Comparison of ENCODE assay signal across 8 cellular contexts in the genomic region with DNA sequence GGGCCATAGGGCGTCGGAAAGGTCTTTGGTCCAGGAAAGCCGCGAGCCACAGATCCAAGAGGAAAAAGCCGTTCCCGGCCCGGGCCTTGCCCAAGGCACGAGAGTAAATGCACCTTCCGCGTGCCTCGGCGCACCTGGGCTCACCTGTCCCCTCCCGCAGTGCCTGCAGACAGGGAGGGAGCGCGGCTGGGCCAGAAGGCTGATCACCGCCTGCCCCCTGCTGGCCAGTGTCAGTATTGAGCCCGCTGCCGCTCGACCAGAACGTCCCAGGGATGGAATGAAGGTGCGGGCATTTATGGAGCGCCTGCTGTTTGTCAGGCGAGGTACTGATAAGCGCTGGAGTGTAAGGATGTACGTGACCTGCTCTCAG. TPM values are rescaled to one million over a fixed set of nuclear protein-coding genes. Genes with fewer than 3 reads are reported as not detected.
DNase-seq lines count a peak whose midpoint lies in the region; ATAC-seq and TF ChIP-seq lines count a peak whose summit lies in the region.

No MANE protein-coding gene starts in this region.

- H3K9me3 Mint-ChIP-seq in naive B cell: no peaks in the 10 kb centered on the region
- no peaks in the 10 kb centered on the region for H3K9me3 Mint-ChIP-seq in stimulated activated effector memory CD8-positive, alpha-beta T cell treated with anti-CD3 and anti-CD28 coated beads, Interleukin-12 subunit alpha, Interleukin-12 subunit beta, amount 100 ng/mL, for 72 hours

- H3K27me3 Mint-ChIP-seq in naive B cell: peaks cover 18 to 35% (median 26%) of the 10 kb centered on the region in 3 donors

- CTCF ChIA-PET in Panc1 (lab: Charles Lee): interaction anchor here (0.6 to 3.5 kb wide), 9 partner anchors 46 to 388 kb away, joined by 3 to 40 read pairs (median 4); no protein-coding TSS in a partner anchor

- H3K4me2 ChIP-seq in KMS-11: peak overlapping the region; percentile 32; the same call in 1 of the 2 replicates

- peaks cover 15% of the 10 kb centered on the region for H3K4me1 ChIP-seq in KMS-11 (ENCODE audit: low read depth, poor library complexity, severe bottlenecking)
- H3K4me1 ChIP-seq in Panc1 (ENCODE audit: control insufficient read depth, insufficient read depth, low read length): peaks cover 3% of the 10 kb centered on the region; the same call in 1 of the 2 replicates

- H3K27me3 ChIP-seq in KMS-11 (ENCODE audit: insufficient read depth, low read depth) (no peaks in the 10 kb centered on the region; the same call in 1 of the 2 replicates), Panc1 (ENCODE audit: control insufficient read depth, insufficient read depth, low read length) (no peaks in the 10 kb centered on the region)

- intact Hi-C loops in Panc1 (cut with micrococcal nuclease; ENCODE audit: unreplicated experiment): loop anchor here (1.0 to 2.0 kb wide), 2 partner anchors 167 to 205 kb away; no protein-coding TSS in a partner anchor

- H3K4me1 Mint-ChIP-seq in naive B cell: peaks cover 5 to 15% (median 12%) of the 10 kb centered on the region in 3 donors
- H3K4me1 Mint-ChIP-seq in stimulated activated effector memory CD8-positive, alpha-beta T cell treated with anti-CD3 and anti-CD28 coated beads, Interleukin-12 subunit alpha, Interleukin-12 subunit beta, amount 100 ng/mL, for 72 hours: peaks cover 13% of the 10 kb centered on the region

- no peaks in the 10 kb centered on the region for H3K36me3 ChIP-seq in KMS-11 (ENCODE audit: insufficient read depth)
- H3K36me3 ChIP-seq in Panc1 (ENCODE audit: control insufficient read depth, insufficient read depth, low read length): no peaks in the 10 kb centered on the region

- no peaks in the 10 kb centered on the region for H3K9me3 ChIP-seq in Panc1 (ENCODE audit: control insufficient read depth, insufficient read depth, low read depth, low read length)

- no peak overlapping the region for H3K27ac ChIP-seq in KMS-11
- H3K27ac ChIP-seq in Panc1 (ENCODE audit: low read length): no peak overlapping the region

- TF ChIP-seq CTCF in KMS-11 (conservative IDR thresholded peaks at IDR 0.05; ENCODE audit: low read depth, low read length) (peak; percentile 99), Panc1 (IDR thresholded peaks at IDR 0.05) (peak; percentile 96), fibroblast of mammary gland (conservative IDR thresholded peaks at IDR 0.05; ENCODE audit: control insufficient read depth, insufficient read depth, low read depth, low read length) (peak; percentile 80)

- H3K79me2 ChIP-seq in KMS-11 (ENCODE audit: insufficient read depth, low read depth): no peaks in the 10 kb centered on the region

- H4K20me1 ChIP-seq in KMS-11 (ENCODE audit: insufficient read depth): no peaks in the 10 kb centered on the region

- H3K4me3 ChIP-seq in KMS-11 (IDR thresholded peaks at IDR 0.05; ENCODE audit: insufficient read depth, low read depth, low read length) (no peak overlapping the region), Panc1 (ENCODE audit: low read depth in 2 of 2, low read length in 2 of 2) (peak overlapping the region; percentile 52 to 86), fibroblast of mammary gland (ENCODE audit: control insufficient read depth, low read depth, low read length) (peak overlapping the region; percentile 62)

- ATAC-seq in GM19395 (IDR thresholded peaks at IDR 0.05; ENCODE audit: unreplicated experiment) (peak; percentile 81), Panc1 (peak; percentile 85), naive B cell (ENCODE audit: low read depth in 2 of 2) (peak; percentile 91 to 93)
- peak; percentile 87 for ATAC-seq in stimulated activated effector memory CD8-positive, alpha-beta T cell treated with anti-CD3 and anti-CD28 coated beads, Interleukin-12 subunit alpha, Interleukin-12 subunit beta, amount 100 ng/mL, for 72 hours

- BruUV-seq in Panc1 (replicated peaks; lab: Mats Ljungman, UMichigan): no TSS peak

- H3K4me3 Mint-ChIP-seq in naive B cell: peak overlapping the region; percentile 52 to 91 (median 88)
- peak overlapping the region; percentile 83 for H3K4me3 Mint-ChIP-seq in stimulated activated effector memory CD8-positive, alpha-beta T cell treated with anti-CD3 and anti-CD28 coated beads, Interleukin-12 subunit alpha, Interleukin-12 subunit beta, amount 100 ng/mL, for 72 hours

- H3K27ac Mint-ChIP-seq in naive B cell: peak overlapping the region in 5 of 6 donors; percentile 24 to 93 (median 55)
- peak overlapping the region; percentile 72 for H3K27ac Mint-ChIP-seq in stimulated activated effector memory CD8-positive, alpha-beta T cell treated with anti-CD3 and anti-CD28 coated beads, Interleukin-12 subunit alpha, Interleukin-12 subunit beta, amount 100 ng/mL, for 72 hours

- DNase-seq in AG20443 (ENCODE audit: low spot score) (peak; percentile 82), Panc1 (ENCODE audit: low read depth, low spot score) (no peak), fibroblast of mammary gland (ENCODE audit: low read depth) (peak; percentile 62), naive B cell (peak; percentile 78)
- DNase-seq in activated T-helper 1 cell treated with anti-CD3 and anti-CD28 coated beads, Interleukin-2, amount 50 U/mL, for 16 hours (ENCODE audit: low read depth in 1 of 2, low spot score in 1 of 2): peak; percentile 75 to 80
- DNase-seq in stimulated activated effector memory CD8-positive, alpha-beta T cell treated with anti-CD3 and anti-CD28 coated beads, Interleukin-12 subunit alpha, Interleukin-12 subunit beta, amount 100 ng/mL, for 72 hours (ENCODE audit: low spot score in 2 of 2): peak; percentile 82 to 93

- H3K36me3 Mint-ChIP-seq in naive B cell: no peaks in the 10 kb centered on the region
- no peaks in the 10 kb centered on the region for H3K36me3 Mint-ChIP-seq in stimulated activated effector memory CD8-positive, alpha-beta T cell treated with anti-CD3 and anti-CD28 coated beads, Interleukin-12 subunit alpha, Interleukin-12 subunit beta, amount 100 ng/mL, for 72 hours

- in situ Hi-C loops in Panc1 (cut with HindIII; ENCODE audit: low pct_unique_long_range_greater_than_20kb, low sequenced_read_pairs): no loop called here

- peak overlapping the region; percentile 36; the same call in 1 of the 2 replicates for H2AFZ ChIP-seq in KMS-11 (ENCODE audit: low read depth)

- POLR2A ChIA-PET in Panc1 (lab: Charles Lee): no interaction called here

- no peak overlapping the region for H3K9ac ChIP-seq in KMS-11

RNA-seq across cellular contexts. Expression of a gene that starts 0.7 kb away (rescaled TPM):
- 21.0 TPM for total RNA-seq in Panc1 (2021; ENCODE audit: unreplicated experiment)
- 30.0 TPM for polyA plus RNA-seq in Panc1 (2012; ENCODE audit: insufficient read length)
- not detected for polyA plus RNA-seq in naive B cell (ENCODE audit: low read depth in 6 of 6)

RNA-seq across cellular contexts. Expression of a gene that starts 22.4 kb away (rescaled TPM):
- total RNA-seq in Panc1 (2021; ENCODE audit: unreplicated experiment): 19.8 TPM
- polyA plus RNA-seq in Panc1 (2012; ENCODE audit: insufficient read length): 9.0 TPM
- 10 to 100 TPM in 3 of 6 donors, 1 to 10 TPM in 3; 3.8 to 27.8 (median 11.9) TPM for polyA plus RNA-seq in naive B cell (ENCODE audit: low read depth in 6 of 6)

RNA-seq across cellular contexts. Expression of a gene that starts 26.7 kb away (rescaled TPM):
- total RNA-seq in Panc1 (2021; ENCODE audit: unreplicated experiment): 0.54 TPM
- polyA plus RNA-seq in Panc1 (2012; ENCODE audit: insufficient read length): 0.30 TPM
- not detected for polyA plus RNA-seq in naive B cell (ENCODE audit: low read depth in 6 of 6)
